In the genomic region with DNA sequence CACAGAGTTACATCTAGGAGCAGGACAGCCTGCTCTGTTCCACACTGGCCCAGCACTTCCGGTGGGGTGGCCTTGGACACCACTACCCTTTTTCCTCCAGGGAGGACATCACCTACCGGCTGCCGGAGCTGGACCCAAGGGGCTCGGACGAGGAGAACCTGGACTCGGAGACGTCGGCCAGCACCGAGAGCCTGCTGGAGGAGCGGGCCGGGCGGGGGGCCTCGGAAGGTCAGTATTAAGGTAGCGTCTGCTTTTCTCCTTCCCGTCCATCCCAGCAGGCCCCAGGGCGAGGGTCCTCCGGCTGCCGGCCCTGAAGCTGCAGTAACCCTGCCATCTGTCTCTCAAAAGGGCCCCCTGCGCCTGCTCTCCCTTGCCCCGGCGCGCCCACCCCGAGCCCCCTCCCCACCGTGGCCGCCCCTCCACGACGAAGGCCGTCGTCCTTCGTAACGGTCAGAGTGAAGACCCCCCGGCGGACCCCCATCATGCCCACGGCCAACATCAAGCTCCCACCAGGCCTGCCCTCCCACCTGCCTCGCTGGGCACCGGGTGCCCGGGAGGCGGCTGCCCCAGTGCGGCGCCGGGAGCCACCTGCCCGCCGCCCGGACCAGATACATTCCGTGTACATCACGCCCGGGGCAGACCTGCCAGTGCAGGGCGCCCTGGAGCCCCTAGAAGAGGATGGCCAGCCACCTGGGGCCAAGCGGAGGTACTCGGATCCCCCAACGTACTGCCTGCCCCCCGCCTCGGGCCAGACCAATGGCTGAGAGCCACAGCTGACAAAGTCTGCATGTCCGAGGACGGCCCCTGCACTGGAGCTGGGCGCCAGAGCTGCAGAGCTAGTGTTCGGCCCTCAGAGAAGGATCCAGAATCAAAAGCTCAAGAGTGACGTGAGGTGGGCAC, we compare ENCODE assay signal across 33 cellular contexts. TPM values are rescaled to one million over a fixed set of nuclear protein-coding genes. Genes with fewer than 3 reads are reported as not detected.
"Had no signal": no experiment of that assay in that cellular context is flagged by ENCODE, and none has a peak within 500 bp of the region (broad histone marks: within the 10 kb centered on the region; RNA-seq: fewer than 3 reads in every experiment).

No MANE protein-coding gene starts in this region.

- ATAC-seq: activated CD8-positive, alpha-beta T cell treated with anti-CD3 and anti-CD28 coated beads for 36 hours; activated naive CD4-positive, alpha-beta T cell treated with anti-CD3 and anti-CD28 coated beads, Interleukin-2, amount 50 U/mL, for 72 hours; activated T-cell treated with anti-CD3 and anti-CD28 coated beads, Interleukin-2, amount 50 U/mL, for 4 hours; body of pancreas had no signal

- H3K27ac Mint-ChIP-seq: activated CD4-positive, alpha-beta T cell treated with anti-CD3 and anti-CD28 coated beads, Interleukin-2, amount 10 ng/mL, durations not matched to agents 24 days and 14 days; activated CD8-positive, alpha-beta T cell treated with anti-CD3 and anti-CD28 coated beads for 36 hours; activated naive CD4-positive, alpha-beta T cell treated with anti-CD3 and anti-CD28 coated beads for 36 hours; activated T-helper 1 cell treated with anti-CD3 and anti-CD28 coated beads, Interleukin-12 subunit alpha, Interleukin-12 subunit beta, Interleukin-2, Interleukin-4 antibody, amounts not matched to agents 30 ng/mL and 10 ng/mL and 1 ng/mL, durations not matched to agents 14 hours and 24 hours and 36 hours; T-helper 1 cell treated with Interleukin-12 subunit alpha and Interleukin-12 subunit beta and Interleukin-4 antibody, amounts not matched to agents 30 μg/mL and 1 μg/mL, for 36 hours; T-helper 2 cell treated with Interferon-gamma antibody and Interleukin-4, amounts not matched to agents 5 μg/mL and 100 μg/mL, for 36 hours had no signal

- H3K4me3 ChIP-seq: adrenal gland, body of pancreas, breast epithelium, SJSA1 had no signal

- H3K36me3 ChIP-seq: breast epithelium had no signal

- H3K27ac ChIP-seq: adrenal gland, body of pancreas, breast epithelium, KMS-11, SJSA1 had no signal

- FAIRE-seq: astrocyte, TTC549 had no signal

- DNase-seq: activated CD4-positive, alpha-beta T cell treated with anti-CD3 and anti-CD28 coated beads, Interleukin-2, amount 10 ng/mL, durations not matched to agents 24 days and 14 days; activated CD4-positive, alpha-beta T cell treated with anti-CD3 and anti-CD28 coated beads, Interleukin-2, amount 50 U/mL, for 4 hours; activated CD8-positive, alpha-beta T cell treated with anti-CD3 and anti-CD28 coated beads for 36 hours; activated gamma-delta T cell treated with Interleukin-2 at 50 U/mL for 16 hours; activated naive CD4-positive, alpha-beta T cell treated with anti-CD3 and anti-CD28 coated beads for 36 hours; activated T-cell treated with anti-CD3 and anti-CD28 coated beads for 4 hours; activated T-cell treated with anti-CD3 and anti-CD28 coated beads, Interleukin-2, amount 50 U/mL, for 4 hours; adrenal gland; body of pancreas; MM.1S; MV-4-11; NCI-H1092; NCI-H1436 treated with DMSO at 0.1 percent for 48 hours; NCI-H187; NCI-H2029 treated with DMSO at 0.1 percent for 48 hours; NCI-H2107; NCI-H2171; NCI-H510A; NCI-H526; NCI-H748 treated with DMSO at 0.1 percent for 48 hours; OCI-M1; SHP77 treated with DMSO at 0.1 percent for 48 hours; SK-N-SH had no signal

- H3K9me3 Mint-ChIP-seq: activated CD4-positive, alpha-beta T cell treated with anti-CD3 and anti-CD28 coated beads, Interleukin-2, amount 10 ng/mL, durations not matched to agents 24 days and 14 days; activated CD8-positive, alpha-beta T cell treated with anti-CD3 and anti-CD28 coated beads for 36 hours; activated naive CD4-positive, alpha-beta T cell treated with anti-CD3 and anti-CD28 coated beads for 36 hours; activated naive CD4-positive, alpha-beta T cell treated with anti-CD3 and anti-CD28 coated beads, Interleukin-2, amount 50 U/mL, for 72 hours; activated T-cell treated with anti-CD3 and anti-CD28 coated beads, Interleukin-2, amount 50 U/mL, for 4 hours; activated T-helper 1 cell treated with anti-CD3 and anti-CD28 coated beads, Interleukin-12 subunit alpha, Interleukin-12 subunit beta, Interleukin-2, Interleukin-4 antibody, amounts not matched to agents 30 ng/mL and 10 ng/mL and 1 ng/mL, durations not matched to agents 14 hours and 24 hours and 36 hours; T-helper 1 cell treated with Interleukin-12 subunit alpha and Interleukin-12 subunit beta and Interleukin-4 antibody, amounts not matched to agents 30 μg/mL and 1 μg/mL, for 36 hours; T-helper 2 cell treated with Interferon-gamma antibody and Interleukin-4, amounts not matched to agents 5 μg/mL and 100 μg/mL, for 36 hours had no signal

- H3K27me3 Mint-ChIP-seq: activated CD4-positive, alpha-beta T cell treated with anti-CD3 and anti-CD28 coated beads, Interleukin-2, amount 10 ng/mL, durations not matched to agents 24 days and 14 days; activated CD8-positive, alpha-beta T cell treated with anti-CD3 and anti-CD28 coated beads for 36 hours had no signal

- H3K4me3 Mint-ChIP-seq: activated CD4-positive, alpha-beta T cell treated with anti-CD3 and anti-CD28 coated beads, Interleukin-2, amount 10 ng/mL, durations not matched to agents 24 days and 14 days; activated naive CD4-positive, alpha-beta T cell treated with anti-CD3 and anti-CD28 coated beads for 36 hours; activated T-cell treated with anti-CD3 and anti-CD28 coated beads, Interleukin-2, amount 50 U/mL, for 4 hours; activated T-helper 1 cell treated with anti-CD3 and anti-CD28 coated beads, Interleukin-12 subunit alpha, Interleukin-12 subunit beta, Interleukin-2, Interleukin-4 antibody, amounts not matched to agents 30 ng/mL and 10 ng/mL and 1 ng/mL, durations not matched to agents 14 hours and 24 hours and 36 hours; T-helper 1 cell treated with Interleukin-12 subunit alpha and Interleukin-12 subunit beta and Interleukin-4 antibody, amounts not matched to agents 30 μg/mL and 1 μg/mL, for 36 hours; T-helper 2 cell treated with Interferon-gamma antibody and Interleukin-4, amounts not matched to agents 5 μg/mL and 100 μg/mL, for 36 hours had no signal

- H3K27me3 ChIP-seq: adrenal gland, body of pancreas, breast epithelium, SJSA1 had no signal

- H3K9ac ChIP-seq: KMS-11, SK-N-SH had no signal

- H3K4me2 ChIP-seq: KMS-11, SK-N-SH had no signal

- H3K9me3 ChIP-seq: adrenal gland, body of pancreas, breast epithelium, SJSA1, SK-N-SH had no signal

RNA-seq across cellular contexts. Expression of a gene that starts 52.7 kb away (rescaled TPM):
- total RNA-seq: LHCN-M2, SJSA1 had no signal
